Comparison of ENCODE assay signal across 10 cellular contexts in the genomic region with DNA sequence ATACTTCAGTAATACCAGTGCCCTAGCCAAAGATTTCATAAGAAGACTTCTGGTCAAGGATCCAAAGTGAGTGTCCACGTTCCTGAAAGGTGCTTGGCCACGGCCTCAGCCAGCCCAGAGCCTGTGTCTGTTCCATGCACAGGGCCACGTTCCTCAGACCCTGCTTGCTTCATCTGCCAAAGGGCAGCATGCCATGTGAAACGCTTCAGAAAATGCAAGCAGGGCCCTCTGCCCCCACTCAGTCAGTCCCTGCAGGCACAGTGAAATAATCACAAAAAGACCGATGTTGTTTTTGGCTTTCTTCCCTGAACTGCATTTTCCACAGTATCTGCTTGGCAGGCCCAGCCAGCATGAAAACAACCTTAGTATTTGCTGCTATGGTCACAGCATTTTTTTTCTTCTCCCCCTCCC.
DNase-seq lines count a peak whose midpoint lies in the region; ATAC-seq and TF ChIP-seq lines count a peak whose summit lies in the region.
"Had no signal": no experiment of that assay in that cellular context is flagged by ENCODE, and none has a peak within 500 bp of the region (broad histone marks: within the 10 kb centered on the region; RNA-seq: fewer than 3 reads in every experiment).

No MANE protein-coding gene starts in this region.

- H3K4me1 ChIP-seq in right atrium auricular region (peaks cover 0 to 14% of the 10 kb centered on the region in 2 donors), right lobe of liver (peaks cover 2 to 46% (median 22%) of the 10 kb centered on the region in 4 donors), tibial artery (peaks cover 0 to 12% (median 5%) of the 10 kb centered on the region in 4 donors)

- peak overlapping the region; percentile 25 for H3K4me3 Mint-ChIP-seq in type B pancreatic cell
- H3K4me3 Mint-ChIP-seq: naive B cell had no signal

- H3K4me3 ChIP-seq in right atrium auricular region, result no peak overlapping the region
- H3K4me3 ChIP-seq in right lobe of liver, result no peak overlapping the region
- H3K4me3 ChIP-seq in tibial artery, result no peak overlapping the region

- ATAC-seq in Right ventricle myocardium inferior (peak; percentile 29), right lobe of liver (peak; percentile 79 to 96 (median 84)), HG02973 (IDR thresholded peaks at IDR 0.05; ENCODE audit: unreplicated experiment) (no peak)

- H3K9me3 ChIP-seq in right atrium auricular region (no peaks in the 10 kb centered on the region), right lobe of liver (no peaks in the 10 kb centered on the region), tibial artery (no peaks in the 10 kb centered on the region)

- H3K4me1 Mint-ChIP-seq in type B pancreatic cell (ENCODE audit: unreplicated experiment), result peaks cover 39% of the 10 kb centered on the region
- H3K4me1 Mint-ChIP-seq: naive B cell had no signal

- WGBS in right lobe of liver (ENCODE audit: insufficient coverage, low coverage, low lambda C conversion rate, missing lambda C conversion rate), result 11% methylated on average over 5 of the region's 5 CpGs

- H3K9me3 Mint-ChIP-seq in type B pancreatic cell, result no peaks in the 10 kb centered on the region
- H3K9me3 Mint-ChIP-seq: naive B cell had no signal

- TF ChIP-seq POLR2A in right lobe of liver (IDR thresholded peaks at IDR 0.05), result no peak

- H3K27me3 ChIP-seq in right atrium auricular region, result no peaks in the 10 kb centered on the region
- no peaks in the 10 kb centered on the region for H3K27me3 ChIP-seq in right lobe of liver
- no peaks in the 10 kb centered on the region for H3K27me3 ChIP-seq in tibial artery

- no peaks in the 10 kb centered on the region for H3K27me3 Mint-ChIP-seq in type B pancreatic cell
- H3K27me3 Mint-ChIP-seq: naive B cell had no signal

- H3K36me3 Mint-ChIP-seq in type B pancreatic cell, result peaks cover 64% of the 10 kb centered on the region
- H3K36me3 Mint-ChIP-seq: naive B cell had no signal

- H3K36me3 ChIP-seq in right atrium auricular region (no peaks in the 10 kb centered on the region), right lobe of liver (no peaks in the 10 kb centered on the region), tibial artery (no peaks in the 10 kb centered on the region)

- no peak overlapping the region for H3K27ac ChIP-seq in right atrium auricular region
- H3K27ac ChIP-seq in right lobe of liver, result peak overlapping the region in 2 of 3 donors; percentile 70 to 75
- no peak overlapping the region for H3K27ac ChIP-seq in tibial artery

- no peak for DNase-seq in Right ventricle myocardium inferior (ENCODE audit: missing footprints)
- no peak for DNase-seq in right atrium auricular region (ENCODE audit: low spot score)
- DNase-seq in dedifferentiated amniotic fluid mesenchymal stem cell (ENCODE audit: extremely low spot score), result peak; percentile 41
- peak; percentile 79 to 94 (median 89) for DNase-seq in right lobe of liver
- no peak for DNase-seq in type B pancreatic cell (ENCODE audit: extremely low spot score, unreplicated experiment)
- DNase-seq in SKM-1 (lab: John Stamatoyannopoulos, UW; ENCODE audit: unreplicated experiment), result no peak
- no peak for DNase-seq in tibial artery
- DNase-seq: naive B cell; stimulated activated CD4-positive, alpha-beta T cell treated with anti-CD3 and anti-CD28 coated beads, Interleukin-4, amount 100 ng/mL, for 4 hours had no signal

- peak overlapping the region; percentile 80 for H3K27ac Mint-ChIP-seq in type B pancreatic cell
- H3K27ac Mint-ChIP-seq: naive B cell had no signal

- intact Hi-C loops in Right ventricle myocardium inferior (cut with DNase I), result loop anchor here (10.0 kb wide), 1 partner anchor 146 kb away; a partner anchor contains a TSS
- intact Hi-C loops in right lobe of liver (cut with DNase I), result no loop called here
- intact Hi-C loops in tibial artery (cut with DNase I; ENCODE audit: low total_unique reads), result no loop called here

- no peak for TF ChIP-seq CTCF in right atrium auricular region (IDR thresholded peaks at IDR 0.05)
- no peak for TF ChIP-seq CTCF in right lobe of liver (IDR thresholded peaks at IDR 0.05)
- no peak for TF ChIP-seq CTCF in type B pancreatic cell (conservative IDR thresholded peaks at IDR 0.05)
- no peak for TF ChIP-seq CTCF in tibial artery (IDR thresholded peaks at IDR 0.05)

Comparison
In these comparisons a context has a peak if more than half of its experiments do, and no peak if none do; other contexts are left out.
1. DNase-seq: peak in dedifferentiated amniotic fluid mesenchymal stem cell (single experiment) and right lobe of liver (3 of 3); none in Right ventricle myocardium inferior (single experiment), right atrium auricular region (single experiment), type B pancreatic cell (single experiment), SKM-1 (single experiment) and tibial artery (0 of 2).
2. H3K27ac ChIP-seq: peak in right lobe of liver (2 of 3); none in right atrium auricular region (0 of 2) and tibial artery (0 of 2).